Comparison of ENCODE assay signal across 9 cellular contexts in the genomic region with DNA sequence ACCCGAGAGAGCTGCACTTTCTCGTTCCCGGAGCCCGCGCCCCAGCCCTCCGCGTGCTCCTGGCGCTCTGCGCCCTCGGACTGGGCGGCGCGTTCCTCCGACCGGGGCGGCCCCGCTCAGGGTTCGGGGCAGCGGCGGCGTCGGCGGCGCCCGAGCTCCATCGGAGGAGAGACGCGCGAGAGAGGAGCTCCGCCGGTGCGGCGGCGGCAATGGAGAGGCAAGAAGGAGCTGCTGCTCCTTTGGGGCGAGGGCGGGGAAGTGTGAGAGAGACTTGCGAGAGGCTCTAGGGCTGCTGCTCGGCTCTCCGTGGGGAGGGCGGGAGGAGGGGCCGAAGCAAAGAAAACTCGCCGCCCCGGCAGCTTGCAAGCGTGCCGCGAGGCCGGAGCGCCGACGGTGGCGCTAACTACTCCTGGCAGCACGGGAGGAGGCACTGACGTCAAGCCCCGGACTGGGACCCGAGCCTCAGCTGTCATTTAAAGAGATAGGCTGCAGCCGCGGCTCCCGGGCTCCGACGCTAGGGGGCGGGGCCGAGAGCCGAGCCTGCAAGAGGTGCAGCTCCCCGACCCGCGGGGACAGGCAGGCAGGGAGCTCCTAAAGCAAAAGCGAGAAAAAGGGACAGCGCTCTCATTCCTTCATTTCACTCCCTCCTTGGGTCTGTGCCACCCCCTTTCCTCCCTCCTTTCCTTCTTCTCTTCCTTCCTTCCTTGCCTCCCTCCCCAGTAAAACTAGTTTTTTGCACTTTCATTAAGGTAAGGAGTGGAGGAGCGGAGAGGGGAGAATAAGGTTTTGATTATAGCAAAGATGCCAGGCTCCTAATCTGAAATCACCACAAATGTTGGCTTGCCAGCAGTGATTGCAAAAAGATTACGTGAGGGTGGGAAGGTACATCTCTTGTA. TPM values are rescaled to one million over a fixed set of nuclear protein-coding genes. Genes with fewer than 3 reads are reported as not detected.
DNase-seq lines count a peak whose midpoint lies in the region; ATAC-seq, FAIRE-seq and TF ChIP-seq lines count a peak whose summit lies in the region.
"Had no signal": no experiment of that assay in that cellular context is flagged by ENCODE, and none has a peak within 500 bp of the region (broad histone marks: within the 10 kb centered on the region; RNA-seq: fewer than 3 reads in every experiment).

Gene KCTD8 (minus strand): TSS at position 262 of the 896 bp plus-strand sequence.

- no peak within 1 kb of the TSS for H3K27ac Mint-ChIP-seq in activated naive CD4-positive, alpha-beta T cell treated with anti-CD3 and anti-CD28 coated beads, Interleukin-2, amount 50 U/mL, for 24 hours

- ATAC-seq in GM21423 (IDR thresholded peaks at IDR 0.05; ENCODE audit: unreplicated experiment): peak; percentile 96
- ATAC-seq in PC-3: peak; percentile 84
- peak; percentile 60 for ATAC-seq in thoracic aorta (ENCODE audit: insufficient number of reproducible peaks, low FRiP score, low read depth)

- H3F3A ChIP-seq in PC-3 (ENCODE audit: low read length, unreplicated experiment): no peaks in the 10 kb centered on the region

- no peaks in the 10 kb centered on the region for H4K20me1 ChIP-seq in PC-3 (ENCODE audit: low read length)

- H3K4me1 Mint-ChIP-seq in activated naive CD4-positive, alpha-beta T cell treated with anti-CD3 and anti-CD28 coated beads, Interleukin-2, amount 50 U/mL, for 24 hours: peaks cover 17% of the 10 kb centered on the region

- POLR2A ChIA-PET in PC-3 (lab: Charles Lee; ENCODE audit: unreplicated experiment): interaction anchor here (0.9 to 1.0 kb wide), 2 partner anchors 14 to 39 kb away, joined by 5 to 7 read pairs; no protein-coding TSS in a partner anchor

- H3K79me2 ChIP-seq in PC-3 (ENCODE audit: low read length): no peaks in the 10 kb centered on the region

- peak within 1 kb of the TSS; percentile 98 for H2AFZ ChIP-seq in PC-3 (ENCODE audit: low read length)
- H2AFZ ChIP-seq in neuron (ENCODE audit: low read depth, low read length): peak within 1 kb of the TSS; percentile 86

- H3K27me3 ChIP-seq in PC-3 (ENCODE audit: low read length): no peaks in the 10 kb centered on the region
- peaks cover 58% of the 10 kb centered on the region for H3K27me3 ChIP-seq in neuron (ENCODE audit: insufficient read depth, low read length)
- peaks cover 6% of the 10 kb centered on the region for H3K27me3 ChIP-seq in thoracic aorta (replicated peaks; ENCODE audit: insufficient read depth)

- H3K4me3 ChIP-seq in PC-3 (ENCODE audit: low read length) (peak within 1 kb of the TSS; percentile 83), neuron (ENCODE audit: low read length) (peak within 1 kb of the TSS; percentile 36), thoracic aorta (peak within 1 kb of the TSS; percentile 81)

- intact Hi-C loops in PC-3 (cut with micrococcal nuclease): loop anchor here (1.0 to 2.0 kb wide), 4 partner anchors 14 to 181 kb away; no protein-coding TSS in a partner anchor

- peak within 1 kb of the TSS; percentile 33 for H3K9ac ChIP-seq in PC-3 (ENCODE audit: low read length)

- H3K27ac ChIP-seq in PC-3 (ENCODE audit: low read length): peak within 1 kb of the TSS; percentile 26; the same call in 1 of the 2 replicates
- H3K27ac ChIP-seq in thoracic aorta: peak within 1 kb of the TSS; percentile 78 to 82
- H3K27ac ChIP-seq: neutrophil had no signal

- H3K4me1 ChIP-seq in PC-3 (ENCODE audit: insufficient read depth, low read length) (no peaks in the 10 kb centered on the region), neuron (ENCODE audit: insufficient read depth, low read length) (peaks cover 6% of the 10 kb centered on the region), thoracic aorta (ENCODE audit: control insufficient read depth in 1 of 2, low read depth in 2 of 2) (peaks cover 0 to 14% of the 10 kb centered on the region in 2 donors)

- peaks cover 42% of the 10 kb centered on the region for H3K27me3 Mint-ChIP-seq in activated naive CD4-positive, alpha-beta T cell treated with anti-CD3 and anti-CD28 coated beads, Interleukin-2, amount 50 U/mL, for 24 hours

- H3K4me2 ChIP-seq in PC-3 (ENCODE audit: low read length): peak within 1 kb of the TSS; percentile 92

- CTCF ChIA-PET in PC-3 (lab: Charles Lee): interaction anchor here (0.6 to 1.3 kb wide), 8 partner anchors 13 to 667 kb away, joined by 3 to 6 read pairs (median 4); no protein-coding TSS in a partner anchor

- H3K9me2 ChIP-seq in PC-3 (replicated peaks; ENCODE audit: low read length): no peaks in the 10 kb centered on the region

- H3K9me3 Mint-ChIP-seq in activated naive CD4-positive, alpha-beta T cell treated with anti-CD3 and anti-CD28 coated beads, Interleukin-2, amount 50 U/mL, for 24 hours: no peaks in the 10 kb centered on the region

- H3K36me3 Mint-ChIP-seq in activated naive CD4-positive, alpha-beta T cell treated with anti-CD3 and anti-CD28 coated beads, Interleukin-2, amount 50 U/mL, for 24 hours: no peaks in the 10 kb centered on the region

- H3K4me3 Mint-ChIP-seq in activated naive CD4-positive, alpha-beta T cell treated with anti-CD3 and anti-CD28 coated beads, Interleukin-2, amount 50 U/mL, for 24 hours: peak within 1 kb of the TSS; percentile 72

- H3K9me3 ChIP-seq in PC-3 (ENCODE audit: low read length) (no peaks in the 10 kb centered on the region), neuron (ENCODE audit: low read length) (no peaks in the 10 kb centered on the region), thoracic aorta (no peaks in the 10 kb centered on the region)
- H3K9me3 ChIP-seq: neutrophil had no signal

- DNase-seq in D721Med (ENCODE audit: insufficient read length, low spot score) (peak; percentile 40), HTR-8/SVneo (ENCODE audit: insufficient read length, low spot score) (peak; percentile 88), PC-3 (peak; percentile 87), globus pallidus (ENCODE audit: low spot score) (peak; percentile 97), thoracic aorta (ENCODE audit: low spot score) (peak; percentile 65)

- FAIRE-seq in D721Med (lab: Jason Lieb, UNC) (no peak), HTR-8/SVneo (lab: Jason Lieb, UNC) (no peak)

- H3K36me3 ChIP-seq in PC-3 (ENCODE audit: low read depth, low read length): no peaks in the 10 kb centered on the region
- no peaks in the 10 kb centered on the region for H3K36me3 ChIP-seq in neuron (ENCODE audit: insufficient read depth, low read length)
- H3K36me3 ChIP-seq in thoracic aorta: no peaks in the 10 kb centered on the region
- H3K36me3 ChIP-seq: neutrophil had no signal

- TSS peak; percentile 35 for BruUV-seq in PC-3 (replicated peaks; lab: Mats Ljungman, UMichigan)

- TF ChIP-seq CTCF in D721Med (IDR thresholded peaks at IDR 0.05; ENCODE audit: insufficient read depth, missing control alignments) (peak; percentile 59), PC-3 (conservative IDR thresholded peaks at IDR 0.05; ENCODE audit: low read depth, low read length) (peak; percentile 70), thoracic aorta (IDR thresholded peaks at IDR 0.05) (peak; percentile 68)

RNA-seq across cellular contexts. Expression of gene KCTD8, which starts in this region (rescaled TPM):
- total RNA-seq in PC-3 (2014; rRNA removed) (0.35 TPM in 1 of 2 replicates, not detected in the other), thoracic aorta (1 to 10 TPM; 1.8 to 4.2 TPM)

Comparison
In these comparisons a context has a peak if more than half of its experiments do, and no peak if none do; other contexts are left out.
1. Peak in every context shown above with its lines: DNase-seq, ATAC-seq, H3K4me3 ChIP-seq and H3K27ac ChIP-seq.
2. Peak in DNase-seq, ATAC-seq, H3K4me3 ChIP-seq, H3K27ac ChIP-seq, H3K9ac ChIP-seq and H3K4me2 ChIP-seq in PC-3; RNA of the gene not detected or under 1 TPM.
3. DNase-seq: peak in every context shown above with its lines; median percentile 97 in globus pallidus; 88 in HTR-8/SVneo; 87 in PC-3; 65 in thoracic aorta; 40 in D721Med.